Comparison of ENCODE assay signal across 9 cellular contexts in the genomic region with DNA sequence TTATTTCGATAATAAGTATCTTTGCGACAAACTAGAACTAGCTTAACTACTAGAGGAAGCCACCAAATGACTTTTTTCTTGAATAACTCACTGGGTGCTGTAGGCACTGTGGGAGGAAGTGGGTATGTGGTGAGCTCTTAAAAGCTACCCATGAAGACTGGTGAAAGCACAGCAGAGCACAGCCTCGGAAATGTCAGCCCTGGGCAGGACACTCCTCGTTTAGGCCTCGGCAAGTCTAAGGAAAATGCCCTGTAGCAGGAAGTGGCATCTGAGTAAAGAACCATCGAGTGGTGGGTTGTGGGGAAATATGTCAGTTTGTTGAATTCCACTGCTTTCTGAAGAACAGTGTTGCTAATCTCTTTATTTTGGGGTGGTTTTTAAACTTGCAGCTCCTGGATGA. TPM values are rescaled to one million over a fixed set of nuclear protein-coding genes. Genes with fewer than 3 reads are reported as not detected.
DNase-seq lines count a peak whose midpoint lies in the region; ATAC-seq, FAIRE-seq and TF ChIP-seq lines count a peak whose summit lies in the region.
"Had no signal": no experiment of that assay in that cellular context is flagged by ENCODE, and none has a peak within 500 bp of the region (broad histone marks: within the 10 kb centered on the region; RNA-seq: fewer than 3 reads in every experiment).

No MANE protein-coding gene starts in this region.

- H3K4me3 ChIP-seq in K562 (no peak overlapping the region), upper lobe of left lung (no peak overlapping the region)

- H3K9me3 ChIP-seq in K562 (replicated peaks; ENCODE audit: control insufficient read depth, insufficient read depth, low read depth, low read length) (no peaks in the 10 kb centered on the region), upper lobe of left lung (no peaks in the 10 kb centered on the region)

- no peaks in the 10 kb centered on the region for H3K27me3 ChIP-seq in K562 (ENCODE audit: control insufficient read depth in 2 of 2, insufficient read depth in 2 of 2, low read length in 2 of 2)
- H3K27me3 ChIP-seq in upper lobe of left lung = no peaks in the 10 kb centered on the region

- no peak overlapping the region for H2AFZ ChIP-seq in K562 (ENCODE audit: low read depth, low read length)

- in situ Hi-C loops in K562 (cut with MboI) = loop anchor here (25.0 kb wide), 1 partner anchor 559 kb away; the partner anchor contains the start of gene EXOSC2

- H3K4me3 Mint-ChIP-seq in T-helper 2 cell treated with Interferon-gamma antibody and Interleukin-4, amounts not matched to agents 5 μg/mL and 100 μg/mL, for 36 hours = peak overlapping the region; percentile 88
- peak overlapping the region; percentile 41 for H3K4me3 Mint-ChIP-seq in neural crest cell

- POLR2A ChIA-PET in K562 (lab: Yijun Ruan, JAX) = interaction anchor here (0.7 to 1.7 kb wide), 4 partner anchors 9 to 55 kb away, joined by 3 to 4 read pairs (median 3); no protein-coding TSS in a partner anchor

- TF ChIP-seq RAD21 in K562 (CRISPR knock-in tag; conservative IDR thresholded peaks at IDR 0.05 in 1 of 2, IDR thresholded peaks at IDR 0.05 in 1 of 2) = no peak

- ATAC-seq in HG02981 (IDR thresholded peaks at IDR 0.05; ENCODE audit: unreplicated experiment) = peak; percentile 49
- no peak for ATAC-seq in K562
- ATAC-seq in upper lobe of left lung (ENCODE audit: low FRiP score in 2 of 2) = peak in 1 of 2 donors; percentile 38

- peaks cover 41% of the 10 kb centered on the region for H3K36me3 Mint-ChIP-seq in T-helper 2 cell treated with Interferon-gamma antibody and Interleukin-4, amounts not matched to agents 5 μg/mL and 100 μg/mL, for 36 hours (ENCODE audit: low read depth)
- peaks cover 6% of the 10 kb centered on the region for H3K36me3 Mint-ChIP-seq in neural crest cell (ENCODE audit: low read depth)

- H3K27ac ChIP-seq in K562 (ENCODE audit: extremely low read depth, low read depth, low read length) (no peak overlapping the region), upper lobe of left lung (peak overlapping the region; percentile 60 to 75 (median 70))

- H3K36me3 ChIP-seq in K562 (ENCODE audit: control insufficient read depth, insufficient read depth, low read length) (peaks cover 40% of the 10 kb centered on the region; the same call in 2 of the 3 replicates), upper lobe of left lung (peaks cover 5 to 74% (median 39%) of the 10 kb centered on the region in 4 donors)

- no peak overlapping the region for H3K4me2 ChIP-seq in K562 (ENCODE audit: insufficient read depth, low read length)

- CTCF ChIA-PET in K562 (lab: Yijun Ruan, JAX; ENCODE audit: low intra/inter-chr PET ratio) = no interaction called here

- H3K27ac Mint-ChIP-seq in T-helper 2 cell treated with Interferon-gamma antibody and Interleukin-4, amounts not matched to agents 5 μg/mL and 100 μg/mL, for 36 hours = peak overlapping the region; percentile 99
- H3K27ac Mint-ChIP-seq in neural crest cell (ENCODE audit: unreplicated experiment) = peak overlapping the region; percentile 96

- WGBS in K562 (ENCODE audit: insufficient coverage, low coverage, missing lambda C conversion rate) = 94% methylated on average over 6 of the region's 6 CpGs
- 51 to 64% methylated on average over 6 of the region's 6 CpGs for WGBS in upper lobe of left lung, 2 donors

- no peaks in the 10 kb centered on the region for H3K79me2 ChIP-seq in K562 (ENCODE audit: control insufficient read depth, insufficient read depth, low read length)

- TF ChIP-seq EP300 in K562 (IDR thresholded peaks at IDR 0.05; ENCODE audit: low read length) = no peak
- TF ChIP-seq EP300 in upper lobe of left lung (IDR thresholded peaks at IDR 0.05) = no peak

- TF ChIP-seq CTCF in GM10266 (IDR thresholded peaks at IDR 0.05; ENCODE audit: control insufficient read depth, insufficient read depth, low read depth, missing control alignments) = no peak
- no peak for TF ChIP-seq CTCF in K562 (IDR thresholded peaks at IDR 0.05 in 2 of 3, conservative IDR thresholded peaks at IDR 0.05 in 1 of 3; ENCODE audit: insufficient read depth in 2 of 3, low read depth in 1 of 3, low read length in 3 of 3)
- no peak for TF ChIP-seq CTCF in neural crest cell (conservative IDR thresholded peaks at IDR 0.05)
- no peak for TF ChIP-seq CTCF in upper lobe of left lung (IDR thresholded peaks at IDR 0.05)

- no peaks in the 10 kb centered on the region for H4K20me1 ChIP-seq in K562 (replicated peaks; ENCODE audit: control insufficient read depth, insufficient read depth, low read length)

- H3K27me3 Mint-ChIP-seq in T-helper 2 cell treated with Interferon-gamma antibody and Interleukin-4, amounts not matched to agents 5 μg/mL and 100 μg/mL, for 36 hours (ENCODE audit: low read depth) = no peaks in the 10 kb centered on the region
- H3K27me3 Mint-ChIP-seq in neural crest cell (ENCODE audit: low read depth) = no peaks in the 10 kb centered on the region

- no TSS peak for BruUV-seq in K562 (replicated peaks; lab: Mats Ljungman, UMichigan)

- no peaks in the 10 kb centered on the region for H3K9me1 ChIP-seq in K562 (ENCODE audit: control insufficient read depth, insufficient read depth, low read length)

- H3K9ac ChIP-seq in K562 (ENCODE audit: insufficient read depth in 1 of 2, low read depth in 2 of 2, low read length in 2 of 2) = no peak overlapping the region

- H3K4me1 ChIP-seq in K562 (replicated peaks in 1 of 2; ENCODE audit: control insufficient read depth in 2 of 2, insufficient read depth in 2 of 2, low read length in 2 of 2) = peaks cover 8% of the 10 kb centered on the region in 2 experiments; a peak in 4 of 5 replicates
- peaks cover 8 to 23% (median 18%) of the 10 kb centered on the region in 4 donors for H3K4me1 ChIP-seq in upper lobe of left lung

- intact Hi-C loops in K562 (cut with micrococcal nuclease) = no loop called here

- peak; percentile 32 for DNase-seq in GM10266 (ENCODE audit: extremely low spot score)
- peak; percentile 79 for DNase-seq in T-helper 2 cell treated with Interferon-gamma antibody and Interleukin-4, amounts not matched to agents 5 μg/mL and 100 μg/mL, for 36 hours (ENCODE audit: low spot score)
- DNase-seq in K562 (ENCODE audit: extremely low read depth in 1 of 4, low spot score in 3 of 4) = no peak
- DNase-seq in neural crest cell (ENCODE audit: low read depth, low spot score) = no peak
- peak in 1 of 2 donors; percentile 45 for DNase-seq in upper lobe of left lung
- DNase-seq in NCI-H1105 (lab: John Stamatoyannopoulos, UW) = no peak
- no peak for DNase-seq in NCI-H2171 treated with DMSO at 0.1 percent for 48 hours (lab: John Stamatoyannopoulos, UW)

- H3K4me1 Mint-ChIP-seq in T-helper 2 cell treated with Interferon-gamma antibody and Interleukin-4, amounts not matched to agents 5 μg/mL and 100 μg/mL, for 36 hours (ENCODE audit: low read depth) = peaks cover 42% of the 10 kb centered on the region
- H3K4me1 Mint-ChIP-seq in neural crest cell = peaks cover 48% of the 10 kb centered on the region

- FAIRE-seq in K562 (lab: Jason Lieb, UNC) = no peak
- FAIRE-seq: H1 had no signal

- no peak for TF ChIP-seq POLR2A in K562 (conservative IDR thresholded peaks at IDR 0.05)
- no peak for TF ChIP-seq POLR2A in upper lobe of left lung (IDR thresholded peaks at IDR 0.05)

- H3K9me3 Mint-ChIP-seq in T-helper 2 cell treated with Interferon-gamma antibody and Interleukin-4, amounts not matched to agents 5 μg/mL and 100 μg/mL, for 36 hours = no peaks in the 10 kb centered on the region
- H3K9me3 Mint-ChIP-seq in neural crest cell = no peaks in the 10 kb centered on the region

TF ChIP-seq in K562, 482 proteins besides CTCF, POLR2A, EP300 and RAD21:
- TF ChIP-seq SPI1 (IDR thresholded peaks at IDR 0.05; ENCODE audit: borderline replicate concordance, low read depth, low read length) (0 out of 2 replicates have a peak, but pooled peaks have one; percentile 3), ZNF146 (CRISPR knock-in tag; IDR thresholded peaks at IDR 0.05; ENCODE audit: unreplicated experiment) (no peak), ZNF511 (CRISPR knock-in tag; IDR thresholded peaks at IDR 0.05) (no peak), STAT5B (CRISPR knock-in tag; IDR thresholded peaks at IDR 0.05) (no peak)
- TF ChIP-seq, protein P1, sequence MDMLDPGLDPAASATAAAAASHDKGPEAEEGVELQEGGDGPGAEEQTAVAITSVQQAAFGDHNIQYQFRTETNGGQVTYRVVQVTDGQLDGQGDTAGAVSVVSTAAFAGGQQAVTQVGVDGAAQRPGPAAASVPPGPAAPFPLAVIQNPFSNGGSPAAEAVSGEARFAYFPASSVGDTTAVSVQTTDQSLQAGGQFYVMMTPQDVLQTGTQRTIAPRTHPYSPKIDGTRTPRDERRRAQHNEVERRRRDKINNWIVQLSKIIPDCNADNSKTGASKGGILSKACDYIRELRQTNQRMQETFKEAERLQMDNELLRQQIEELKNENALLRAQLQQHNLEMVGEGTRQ (CRISPR knock-in tag; IDR thresholded peaks at IDR 0.05) = no peak

RNA-seq across cellular contexts. Expression of gene NCS1, which starts 44.0 kb away (rescaled TPM):
- 6.1 and 14.0 TPM in 2 replicates for total RNA-seq in K562 (2011; cell fraction: chromatin; rRNA removed; ENCODE audit: low replicate concordance)
- total RNA-seq in K562 (2011; cell fraction: nucleolus; rRNA removed) = 10.3 and 11.0 TPM in 2 replicates
- 7.1 and 7.5 TPM in 2 replicates for total RNA-seq in K562 (2011; cell fraction: nucleoplasm; rRNA removed)
- total RNA-seq in K562 (2014; rRNA removed) (9.6 and 11.6 TPM in 2 replicates), K562 (2014; rRNA removed; fragmentation: Illumina TruSeq; extraction: Trizol) (7.6 and 8.0 TPM in 2 replicates), K562 (2015; rRNA removed; fragmentation: Illumina TruSeq; extraction: Trizol) (6.9 and 7.4 TPM in 2 replicates), K562 (2021) (22.8 and 25.0 TPM in 2 replicates), neural crest cell (60.1 and 67.8 TPM in 2 replicates), upper lobe of left lung (1 to 10 TPM; 2.7 to 10.0 (median 3.9) TPM)
- polyA plus RNA-seq in K562 (2011; rRNA removed) (24.0 and 27.0 TPM in 2 replicates), K562 (2014; fragmentation: Illumina TruSeq; extraction: Trizol) (10.5 and 19.7 TPM in 2 replicates), K562 (2014; fragmentation: Nextera tagmentation; extraction: Ambion mirVana) (under 1 TPM; 0.28 to 0.66 TPM), K562 (2014; rRNA removed) (11.2 and 13.1 TPM in 2 replicates)
- 25.2 and 37.2 TPM in 2 replicates for polyA plus RNA-seq in K562 (2011; cell fraction: cytosol; rRNA removed)
- 10.2 and 16.2 TPM in 2 replicates for polyA plus RNA-seq in K562 (2011; cell fraction: nucleus; rRNA removed)
- polyA plus RNA-seq in K562 (2012) = 9.2 and 10.6 TPM in 2 replicates
- 12.8 and 20.5 TPM in 2 replicates for polyA minus RNA-seq in K562 (2011; rRNA and poly(A)+ RNA removed)
- polyA minus RNA-seq in K562 (2011; cell fraction: cytosol; rRNA and poly(A)+ RNA removed) = 14.7 and 17.9 TPM in 2 replicates
- 3.1 and 3.7 TPM in 2 replicates for polyA minus RNA-seq in K562 (2011; cell fraction: nucleus; rRNA and poly(A)+ RNA removed)

Comparison
In these comparisons a context has a peak if more than half of its experiments do, and no peak if none do; other contexts are left out.
1. DNase-seq: peak in GM10266 (single experiment) and T-helper 2 cell treated with Interferon-gamma antibody and Interleukin-4, amounts not matched to agents 5 μg/mL and 100 μg/mL, for 36 hours (single experiment); none in K562 (0 of 4), neural crest cell (single experiment), NCI-H1105 (single experiment) and NCI-H2171 treated with DMSO at 0.1 percent for 48 hours (single experiment).